ENCODE assay signal across 24 cellular contexts in the genomic region with DNA sequence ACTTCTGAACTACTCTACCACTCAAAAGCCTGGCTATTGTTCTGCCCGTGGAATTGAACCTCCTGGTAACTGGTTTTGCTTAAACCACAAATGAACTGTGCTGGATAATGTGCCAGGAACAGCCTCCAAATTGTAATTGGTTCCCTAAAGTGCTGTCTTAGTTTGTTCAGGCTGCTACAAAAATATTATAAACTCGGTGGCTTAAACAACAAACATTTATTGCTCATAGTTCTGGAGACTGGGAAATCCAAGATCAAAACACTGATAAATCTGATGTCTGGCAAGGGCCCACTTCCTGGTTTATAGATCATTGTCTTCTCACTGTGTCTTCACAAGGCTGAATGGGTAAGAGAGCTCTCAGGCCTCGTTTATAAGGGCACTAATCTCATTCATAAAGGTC.
A peak's percentile ranks its signal among the peaks of the same experiment; 100 is the strongest.
DNase-seq lines count a peak whose midpoint lies in the region; ATAC-seq and TF ChIP-seq lines count a peak whose summit lies in the region.
"Had no signal": no experiment of that assay in that cellular context is flagged by ENCODE, and none has a peak within 500 bp of the region (broad histone marks: within the 10 kb centered on the region; RNA-seq: fewer than 3 reads in every experiment).

No MANE protein-coding gene starts in this region.

- H3K4me1 ChIP-seq in left lung: no peaks in the 10 kb centered on the region
- H3K4me1 ChIP-seq: BLaER1 treated with 17β-estradiol and CSF1 and Interleukin-3, amounts not matched to agents 10 nM and 100 nM; lower lobe of right lung; upper lobe of left lung had no signal

- intact Hi-C loops in left lung (cut with DNase I): no loop called here

- H3K27ac ChIP-seq in left lung: no peak overlapping the region
- H3K27ac ChIP-seq: BLaER1 treated with 17β-estradiol and CSF1 and Interleukin-3, amounts not matched to agents 10 nM and 100 nM; lower lobe of right lung; ovary; RWPE1; upper lobe of left lung had no signal

- H3K4me3 ChIP-seq in AG09309 (ENCODE audit: control insufficient read depth, low read depth, low read length) (no peak overlapping the region), left lung (no peak overlapping the region)
- H3K4me3 ChIP-seq: BLaER1 treated with 17β-estradiol and CSF1 and Interleukin-3, amounts not matched to agents 10 nM and 100 nM; lower lobe of right lung; ovary; smooth muscle cell; upper lobe of left lung had no signal

- TF ChIP-seq CTCF in AG09309 (IDR thresholded peaks at IDR 0.05; ENCODE audit: control insufficient read depth, insufficient read depth, low read depth, low read length, missing control alignments) (no peak), left lung (IDR thresholded peaks at IDR 0.05) (no peak)

- ATAC-seq in left lung: no peak
- ATAC-seq in HG03095 (IDR thresholded peaks at IDR 0.05; ENCODE audit: unreplicated experiment): no peak
- no peak for ATAC-seq in HG02870 (IDR thresholded peaks at IDR 0.05; ENCODE audit: unreplicated experiment)
- ATAC-seq: lower lobe of right lung had no signal

- DNase-seq in AG09309 (ENCODE audit: low read depth) (peak; percentile 24), GM04503 (ENCODE audit: low read depth) (peak; percentile 39), RPMI7951 (ENCODE audit: low read depth) (peak; percentile 61), fibroblast of peridontal ligament (ENCODE audit: extremely low read depth) (peak; percentile 76), left lung (no peak), mesenteric fat pad (ENCODE audit: low spot score) (no peak)
- DNase-seq: activated CD4-positive, alpha-beta T cell treated with anti-CD3 and anti-CD28 coated beads for 4 hours; activated gamma-delta T cell treated with Interleukin-2 at 50 U/mL for 16 hours; activated T-cell treated with anti-CD3 and anti-CD28 coated beads, Interleukin-2, amount 50 U/mL, for 24 hours; Calu3; glutamatergic neuron; kidney glomerular epithelial cell; lower lobe of right lung; NCI-H1092 treated with DMSO at 0.1 percent for 48 hours; NCI-H187 treated with DMSO at 0.1 percent for 48 hours; NCI-H226; ovary; retina; upper lobe of left lung had no signal

- H3K27me3 ChIP-seq in left lung: no peaks in the 10 kb centered on the region
- H3K27me3 ChIP-seq: BLaER1 treated with 17β-estradiol and CSF1 and Interleukin-3, amounts not matched to agents 10 nM and 100 nM; ovary; upper lobe of left lung had no signal

- H3K36me3 ChIP-seq in left lung: no peaks in the 10 kb centered on the region
- H3K36me3 ChIP-seq: BLaER1 treated with 17β-estradiol and CSF1 and Interleukin-3, amounts not matched to agents 10 nM and 100 nM; lower lobe of right lung; ovary; upper lobe of left lung had no signal

- no peaks in the 10 kb centered on the region for H3K9me3 ChIP-seq in left lung
- H3K9me3 ChIP-seq: BLaER1 treated with 17β-estradiol and CSF1 and Interleukin-3, amounts not matched to agents 10 nM and 100 nM; lower lobe of right lung; ovary; upper lobe of left lung had no signal

Comparison
In these comparisons a context has a peak if more than half of its experiments do, and no peak if none do; other contexts are left out.
1. DNase-seq: peak in AG09309 (single experiment), GM04503 (single experiment), RPMI7951 (single experiment) and fibroblast of peridontal ligament (single experiment); none in left lung (0 of 2) and mesenteric fat pad (single experiment).